Comparison of ENCODE assay signal across 2 cellular contexts in the genomic region with DNA sequence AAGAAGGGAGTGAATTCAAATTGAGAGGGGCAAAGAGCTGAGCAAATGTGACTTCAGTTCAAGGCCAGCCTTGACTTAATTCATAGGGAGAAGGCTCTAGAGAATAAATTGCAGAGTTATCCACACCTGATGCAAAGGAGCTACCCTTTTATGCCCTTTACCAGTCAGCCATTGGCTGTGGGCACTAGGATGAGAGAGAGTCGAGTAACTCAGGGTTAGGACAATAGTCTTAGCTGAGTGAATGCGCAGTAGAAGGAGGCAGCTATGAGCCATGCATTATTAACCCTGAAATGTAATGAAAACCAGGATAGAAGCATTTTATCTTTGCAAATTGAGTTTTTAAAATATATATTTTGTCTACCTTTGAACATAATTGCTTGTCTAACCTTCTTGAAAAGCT.
TF ChIP-seq lines count a peak whose summit lies in the region.

No MANE protein-coding gene starts in this region.

TF ChIP-seq in IMR-90, 13 proteins besides CTCF, POLR2A, EP300 and RAD21:
- TF ChIP-seq MAZ (IDR thresholded peaks at IDR 0.05; ENCODE audit: borderline replicate concordance, low read depth, low read length) (no peak), FOS (IDR thresholded peaks at IDR 0.05; ENCODE audit: low read depth, low read length) (no peak), SMC3 (IDR thresholded peaks at IDR 0.05; ENCODE audit: low read depth, low read length) (no peak), MAFK (IDR thresholded peaks at IDR 0.05; ENCODE audit: low read depth, low read length) (no peak), CEBPB (IDR thresholded peaks at IDR 0.05; ENCODE audit: low read depth, low read length) (no peak), MXI1 (IDR thresholded peaks at IDR 0.05; ENCODE audit: borderline replicate concordance, low read depth, low read length) (no peak), RCOR1 (IDR thresholded peaks at IDR 0.05; ENCODE audit: insufficient replicate concordance, low read length) (no peak), RFX5 (IDR thresholded peaks at IDR 0.05; ENCODE audit: low read depth, low read length) (no peak), NFE2L2 (IDR thresholded peaks at IDR 0.05; ENCODE audit: low read depth, low read length) (no peak)
- TF ChIP-seq, protein P1, sequence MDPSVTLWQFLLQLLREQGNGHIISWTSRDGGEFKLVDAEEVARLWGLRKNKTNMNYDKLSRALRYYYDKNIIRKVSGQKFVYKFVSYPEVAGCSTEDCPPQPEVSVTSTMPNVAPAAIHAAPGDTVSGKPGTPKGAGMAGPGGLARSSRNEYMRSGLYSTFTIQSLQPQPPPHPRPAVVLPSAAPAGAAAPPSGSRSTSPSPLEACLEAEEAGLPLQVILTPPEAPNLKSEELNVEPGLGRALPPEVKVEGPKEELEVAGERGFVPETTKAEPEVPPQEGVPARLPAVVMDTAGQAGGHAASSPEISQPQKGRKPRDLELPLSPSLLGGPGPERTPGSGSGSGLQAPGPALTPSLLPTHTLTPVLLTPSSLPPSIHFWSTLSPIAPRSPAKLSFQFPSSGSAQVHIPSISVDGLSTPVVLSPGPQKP (IDR thresholded peaks at IDR 0.05; ENCODE audit: borderline replicate concordance, low read depth, low read length) = no peak
- TF ChIP-seq, protein P2, sequence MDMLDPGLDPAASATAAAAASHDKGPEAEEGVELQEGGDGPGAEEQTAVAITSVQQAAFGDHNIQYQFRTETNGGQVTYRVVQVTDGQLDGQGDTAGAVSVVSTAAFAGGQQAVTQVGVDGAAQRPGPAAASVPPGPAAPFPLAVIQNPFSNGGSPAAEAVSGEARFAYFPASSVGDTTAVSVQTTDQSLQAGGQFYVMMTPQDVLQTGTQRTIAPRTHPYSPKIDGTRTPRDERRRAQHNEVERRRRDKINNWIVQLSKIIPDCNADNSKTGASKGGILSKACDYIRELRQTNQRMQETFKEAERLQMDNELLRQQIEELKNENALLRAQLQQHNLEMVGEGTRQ (IDR thresholded peaks at IDR 0.05; ENCODE audit: low read depth, low read length) = no peak

TF ChIP-seq in H1, 55 proteins besides CTCF, POLR2A, EP300 and RAD21:
- TF ChIP-seq RBBP5 (IDR thresholded peaks at IDR 0.05; ENCODE audit: borderline replicate concordance, low read depth, low read length) (no peak), CEBPB (IDR thresholded peaks at IDR 0.05; ENCODE audit: low read depth, low read length) (no peak), ASH2L (IDR thresholded peaks at IDR 0.05; ENCODE audit: low read length) (no peak), BACH1 (IDR thresholded peaks at IDR 0.05; ENCODE audit: low read length) (no peak), JUN (IDR thresholded peaks at IDR 0.05; ENCODE audit: low read depth, low read length) (no peak), TEAD4 (IDR thresholded peaks at IDR 0.05; ENCODE audit: low read depth, low read length) (no peak), MAFK (IDR thresholded peaks at IDR 0.05; ENCODE audit: low read depth, low read length) (no peak), GABPA (IDR thresholded peaks at IDR 0.05; ENCODE audit: borderline replicate concordance, insufficient read depth, low read length) (no peak), ZNF274 (IDR thresholded peaks at IDR 0.05; ENCODE audit: borderline replicate concordance, extremely low read depth, low read length) (no peak), CREB1 (IDR thresholded peaks at IDR 0.05) (no peak), CHD1 (IDR thresholded peaks at IDR 0.05; ENCODE audit: low read depth, low read length) (no peak), EGR1 (IDR thresholded peaks at IDR 0.05; ENCODE audit: borderline replicate concordance, low read depth, low read length) (no peak), HDAC6 (IDR thresholded peaks at IDR 0.05; ENCODE audit: low read depth, low read length) (no peak), SP2 (IDR thresholded peaks at IDR 0.05; ENCODE audit: low read length) (no peak)
- TF ChIP-seq, protein P3, sequence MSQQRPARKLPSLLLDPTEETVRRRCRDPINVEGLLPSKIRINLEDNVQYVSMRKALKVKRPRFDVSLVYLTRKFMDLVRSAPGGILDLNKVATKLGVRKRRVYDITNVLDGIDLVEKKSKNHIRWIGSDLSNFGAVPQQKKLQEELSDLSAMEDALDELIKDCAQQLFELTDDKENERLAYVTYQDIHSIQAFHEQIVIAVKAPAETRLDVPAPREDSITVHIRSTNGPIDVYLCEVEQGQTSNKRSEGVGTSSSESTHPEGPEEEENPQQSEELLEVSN (IDR thresholded peaks at IDR 0.05) = no peak
- TF ChIP-seq, protein P4, sequence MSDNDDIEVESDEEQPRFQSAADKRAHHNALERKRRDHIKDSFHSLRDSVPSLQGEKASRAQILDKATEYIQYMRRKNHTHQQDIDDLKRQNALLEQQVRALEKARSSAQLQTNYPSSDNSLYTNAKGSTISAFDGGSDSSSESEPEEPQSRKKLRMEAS (IDR thresholded peaks at IDR 0.05) = no peak
